ENCODE assay signal across 8 cellular contexts in genomic region chr1:62437273-62437945, GRCh38. TPM values are rescaled to one million over a fixed set of nuclear protein-coding genes. Genes with fewer than 3 reads are reported as not detected.
DNase-seq lines count a peak whose midpoint lies in the region; ATAC-seq and TF ChIP-seq lines count a peak whose summit lies in the region.

No MANE protein-coding gene starts in this region.

- DNase-seq in AG09309 (ENCODE audit: low read depth) (no peak), RPMI8226 (peak; percentile 55), ascending aorta (ENCODE audit: low spot score in 2 of 2) (no peak)

- H3K4me3 ChIP-seq in AG09309 (ENCODE audit: control insufficient read depth, low read depth, low read length) (peak overlapping the region; percentile 57), ascending aorta (peak overlapping the region; percentile 91 to 95), iPS-11a (ENCODE audit: low read depth, low read length) (peak overlapping the region; percentile 89), skeletal muscle tissue (ENCODE audit: low read length in 3 of 3) (peak overlapping the region; percentile 88 to 94 (median 90))

- no peaks in the 10 kb centered on the region for H3K9me3 ChIP-seq in ascending aorta
- H3K9me3 ChIP-seq in skeletal muscle tissue (ENCODE audit: control insufficient read depth in 3 of 3, low read length in 3 of 3) = no peaks in the 10 kb centered on the region

- TF ChIP-seq CTCF in AG09309 (IDR thresholded peaks at IDR 0.05; ENCODE audit: control insufficient read depth, insufficient read depth, low read depth, low read length, missing control alignments) = no peak
- TF ChIP-seq CTCF in ascending aorta (IDR thresholded peaks at IDR 0.05) = no peak

- H3K4me1 ChIP-seq in ascending aorta = peaks cover 0 to 23% of the 10 kb centered on the region in 2 donors
- H3K4me1 ChIP-seq in skeletal muscle tissue (ENCODE audit: control insufficient read depth in 3 of 3, insufficient read depth in 3 of 3, low read length in 3 of 3) = peaks cover 13 to 21% (median 15%) of the 10 kb centered on the region in 3 donors

- peaks cover 0 to 9% of the 10 kb centered on the region in 2 donors for H3K36me3 ChIP-seq in ascending aorta
- peaks cover 0 to 8% (median 6%) of the 10 kb centered on the region in 3 donors for H3K36me3 ChIP-seq in skeletal muscle tissue (ENCODE audit: control insufficient read depth in 3 of 3, insufficient read depth in 3 of 3, low read length in 3 of 3)

- H3K27ac ChIP-seq in ascending aorta (peak overlapping the region; percentile 95 to 97), skeletal muscle tissue (ENCODE audit: low read depth, low read length) (peak overlapping the region; percentile 97)

- peak overlapping the region; percentile 98 to 99 (median 98) for H3K9ac ChIP-seq in skeletal muscle tissue (ENCODE audit: low read depth in 1 of 3, low read length in 3 of 3)

- intact Hi-C loops in ascending aorta (cut with DNase I) = loop anchor here (2.0 to 10.0 kb wide), 2 partner anchors 251 to 927 kb away; partner anchors contain the start of genes ALG6 and DOCK7

- no peaks in the 10 kb centered on the region for H3K27me3 ChIP-seq in ascending aorta
- no peaks in the 10 kb centered on the region for H3K27me3 ChIP-seq in skeletal muscle tissue (ENCODE audit: control insufficient read depth in 3 of 3, insufficient read depth in 3 of 3, low read length in 3 of 3)

- ATAC-seq in GM21526 (IDR thresholded peaks at IDR 0.05; ENCODE audit: low FRiP score, unreplicated experiment) = peak; percentile 4
- no peak for ATAC-seq in GM21367 (IDR thresholded peaks at IDR 0.05; ENCODE audit: unreplicated experiment)
- ATAC-seq in GM18907 (IDR thresholded peaks at IDR 0.05; ENCODE audit: unreplicated experiment) = no peak

RNA-seq across cellular contexts. Expression of gene USP1, which starts 0.6 kb away (rescaled TPM):
- total RNA-seq in ascending aorta (19.4 TPM), skeletal muscle tissue (24.0 TPM)
